In genomic region chr7:151825711-151826110, GRCh38 we compare ENCODE assay signal across 10 cellular contexts.
"Had no signal": no experiment of that assay in that cellular context is flagged by ENCODE, and none has a peak within 500 bp of the region (broad histone marks: within the 10 kb centered on the region; RNA-seq: fewer than 3 reads in every experiment).

No MANE protein-coding gene starts in this region.

- ATAC-seq: activated T-cell treated with anti-CD3 and anti-CD28 coated beads, Interleukin-2, amount 50 U/mL, for 72 hours; heart right ventricle had no signal

- DNase-seq: activated naive CD4-positive, alpha-beta T cell; activated T-cell treated with anti-CD3 and anti-CD28 coated beads, Interleukin-2, amount 50 U/mL, for 72 hours; heart right ventricle; mesenchymal stem cell; ovary; stimulated activated CD4-positive, alpha-beta T cell treated with anti-CD3 and anti-CD28 coated beads, Interleukin-4, amount 100 ng/mL, for 1 hour; T-helper 2 cell had no signal

- H3K27ac Mint-ChIP-seq: activated T-cell treated with anti-CD3 and anti-CD28 coated beads, Interleukin-2, amount 50 U/mL, for 72 hours; stimulated activated naive CD8-positive, alpha-beta T cell treated with anti-CD3 and anti-CD28 coated beads, Interleukin-15, Interleukin-2, amounts not matched to agents 100 ng/mL and 50 ng/mL, for 24 hours had no signal

- H3K36me3 ChIP-seq: ascending aorta, heart right ventricle, ovary, thoracic aorta had no signal

- H3K9me3 Mint-ChIP-seq: activated T-cell treated with anti-CD3 and anti-CD28 coated beads, Interleukin-2, amount 50 U/mL, for 72 hours; stimulated activated naive CD8-positive, alpha-beta T cell treated with anti-CD3 and anti-CD28 coated beads, Interleukin-15, Interleukin-2, amounts not matched to agents 100 ng/mL and 50 ng/mL, for 24 hours had no signal

- H3K27me3 ChIP-seq: ascending aorta, heart right ventricle, ovary had no signal

- H3K27me3 Mint-ChIP-seq: stimulated activated naive CD8-positive, alpha-beta T cell treated with anti-CD3 and anti-CD28 coated beads, Interleukin-15, Interleukin-2, amounts not matched to agents 100 ng/mL and 50 ng/mL, for 24 hours had no signal

- H3K27ac ChIP-seq: ascending aorta, heart right ventricle, ovary, thoracic aorta had no signal

- H3K9me3 ChIP-seq: ascending aorta, heart right ventricle, ovary, thoracic aorta had no signal

- H3K4me3 Mint-ChIP-seq: activated T-cell treated with anti-CD3 and anti-CD28 coated beads, Interleukin-2, amount 50 U/mL, for 72 hours; stimulated activated naive CD8-positive, alpha-beta T cell treated with anti-CD3 and anti-CD28 coated beads, Interleukin-15, Interleukin-2, amounts not matched to agents 100 ng/mL and 50 ng/mL, for 24 hours had no signal

- H3K4me3 ChIP-seq: ascending aorta, heart right ventricle, ovary, thoracic aorta had no signal
